ENCODE assay signal across 8 cellular contexts in genomic region chr10:34723746-34724145, GRCh38.
A peak's percentile ranks its signal among the peaks of the same experiment; 100 is the strongest.
DNase-seq lines count a peak whose midpoint lies in the region; ATAC-seq and TF ChIP-seq lines count a peak whose summit lies in the region.

No MANE protein-coding gene starts in this region.

- H3K79me1 ChIP-seq in trophoblast cell (ENCODE audit: low read length): no peaks in the 10 kb centered on the region

- H4K91ac ChIP-seq in trophoblast cell (ENCODE audit: low read depth, low read length): no peak overlapping the region

- H3K9me3 ChIP-seq in Panc1 (ENCODE audit: control insufficient read depth, insufficient read depth, low read depth, low read length) (no peaks in the 10 kb centered on the region), fibroblast of lung (ENCODE audit: control insufficient read depth, insufficient read depth, low read depth, low read length) (no peaks in the 10 kb centered on the region), trophoblast cell (ENCODE audit: insufficient read depth, low read depth, low read length) (no peaks in the 10 kb centered on the region)
- H3K9me3 ChIP-seq in CD8-positive, alpha-beta memory T cell (ENCODE audit: low read length): no peaks in the 10 kb centered on the region

- H3K4me3 ChIP-seq in GM06990 (replicated peaks; ENCODE audit: low read depth, low read length) (no peak overlapping the region), Panc1 (ENCODE audit: low read depth in 2 of 2, low read length in 2 of 2) (peak overlapping the region in 1 of 2 experiments; percentile 26; a peak in 2 of 4 replicates), fibroblast of lung (replicated peaks in 1 of 4; ENCODE audit: control extremely low read depth in 1 of 4, insufficient read depth in 1 of 4, low read depth in 3 of 4, low read length in 4 of 4) (peak overlapping the region in 2 of 4 experiments; percentile 8 to 30), trophoblast cell (ENCODE audit: low read depth, low read length) (no peak overlapping the region)
- H3K4me3 ChIP-seq in CD8-positive, alpha-beta memory T cell (ENCODE audit: low read length): no peak overlapping the region

- H3K36me3 Mint-ChIP-seq in CD8-positive, alpha-beta memory T cell: no peaks in the 10 kb centered on the region
- no peaks in the 10 kb centered on the region for H3K36me3 Mint-ChIP-seq in effector memory CD8-positive, alpha-beta T cell (ENCODE audit: insufficient read depth)

- no peak overlapping the region for H4K12ac ChIP-seq in trophoblast cell (ENCODE audit: low read depth, low read length)

- no peaks in the 10 kb centered on the region for H4K20me1 ChIP-seq in fibroblast of lung (ENCODE audit: control insufficient read depth, extremely low read depth, insufficient read depth, low read length)

- no peak overlapping the region for H3K4ac ChIP-seq in trophoblast cell (ENCODE audit: low read depth, low read length)

- no peaks in the 10 kb centered on the region for H3K4me1 Mint-ChIP-seq in CD8-positive, alpha-beta memory T cell
- no peaks in the 10 kb centered on the region for H3K4me1 Mint-ChIP-seq in effector memory CD8-positive, alpha-beta T cell (ENCODE audit: low read depth in 2 of 2)

- H3K27me3 ChIP-seq in GM06990 (replicated peaks; ENCODE audit: control insufficient read depth, insufficient read depth, low read length) (no peaks in the 10 kb centered on the region), Panc1 (ENCODE audit: control insufficient read depth, insufficient read depth, low read length) (no peaks in the 10 kb centered on the region), fibroblast of lung (ENCODE audit: control insufficient read depth, insufficient read depth, low read length) (no peaks in the 10 kb centered on the region), trophoblast cell (ENCODE audit: insufficient read depth, low read length) (no peaks in the 10 kb centered on the region)
- no peaks in the 10 kb centered on the region for H3K27me3 ChIP-seq in CD8-positive, alpha-beta memory T cell (ENCODE audit: insufficient read depth, low read length, poor library complexity, severe bottlenecking)

- no peak overlapping the region for H2BK12ac ChIP-seq in trophoblast cell (ENCODE audit: low read length)

- intact Hi-C loops in Panc1 (cut with micrococcal nuclease; ENCODE audit: unreplicated experiment): no loop called here

- H3K4me3 Mint-ChIP-seq in CD8-positive, alpha-beta memory T cell: no peak overlapping the region
- H3K4me3 Mint-ChIP-seq in effector memory CD8-positive, alpha-beta T cell: no peak overlapping the region

- no peaks in the 10 kb centered on the region for H3K9me3 Mint-ChIP-seq in CD8-positive, alpha-beta memory T cell
- H3K9me3 Mint-ChIP-seq in effector memory CD8-positive, alpha-beta T cell: no peaks in the 10 kb centered on the region

- H3K79me2 ChIP-seq in fibroblast of lung (ENCODE audit: control insufficient read depth, insufficient read depth, low read length): no peaks in the 10 kb centered on the region
- no peaks in the 10 kb centered on the region for H3K79me2 ChIP-seq in trophoblast cell (ENCODE audit: control insufficient read depth, insufficient read depth, low read length, poor library complexity)

- no peak overlapping the region for H3K9ac ChIP-seq in fibroblast of lung (ENCODE audit: insufficient read depth, low read length)
- H3K9ac ChIP-seq in trophoblast cell (ENCODE audit: low read length): no peak overlapping the region

- CTCF ChIA-PET in HEK293T (lab: Yijun Ruan, JAX) (interaction anchor here (0.6 to 1.2 kb wide), 7 partner anchors 9 to 271 kb away, joined by 3 to 10 read pairs (median 3); no protein-coding TSS in a partner anchor), Panc1 (lab: Charles Lee) (interaction anchor here (0.8 to 1.0 kb wide), 2 partner anchors 68 to 237 kb away, joined by 3 to 6 read pairs; no protein-coding TSS in a partner anchor)
- CTCF ChIA-PET in CD8-positive, alpha-beta memory T cell (lab: Charles Lee): no interaction called here

- peaks cover 0 to 4% of the 10 kb centered on the region in 2 donors for H3K27me3 Mint-ChIP-seq in CD8-positive, alpha-beta memory T cell
- H3K27me3 Mint-ChIP-seq in effector memory CD8-positive, alpha-beta T cell: no peaks in the 10 kb centered on the region

- no TSS peak for BruUV-seq in Panc1 (replicated peaks; lab: Mats Ljungman, UMichigan)

- H3K27ac Mint-ChIP-seq in CD8-positive, alpha-beta memory T cell: no peak overlapping the region
- no peak overlapping the region for H3K27ac Mint-ChIP-seq in effector memory CD8-positive, alpha-beta T cell

- peak; percentile 88 for ATAC-seq in Panc1
- ATAC-seq in effector memory CD8-positive, alpha-beta T cell (replicated peaks): no peak

- peak overlapping the region; percentile 93 for H3K4me2 ChIP-seq in fibroblast of lung (ENCODE audit: extremely low read depth, insufficient read depth, low read length)
- H3K4me2 ChIP-seq in trophoblast cell (ENCODE audit: low read length): no peak overlapping the region

- TF ChIP-seq CTCF in GM06990 (IDR thresholded peaks at IDR 0.05; ENCODE audit: insufficient read depth, low read length, poor library complexity, severe bottlenecking): peak; percentile 29
- TF ChIP-seq CTCF in Panc1 (IDR thresholded peaks at IDR 0.05): peak; percentile 67
- peak; percentile 66 to 76 for TF ChIP-seq CTCF in fibroblast of lung (conservative IDR thresholded peaks at IDR 0.05 in 1 of 2, IDR thresholded peaks at IDR 0.05 in 1 of 2; ENCODE audit: low read depth in 1 of 2, low read length in 2 of 2)

- H3K36me3 ChIP-seq in GM06990 (ENCODE audit: control insufficient read depth, insufficient read depth, low read length) (no peaks in the 10 kb centered on the region), Panc1 (ENCODE audit: control insufficient read depth, insufficient read depth, low read length) (no peaks in the 10 kb centered on the region), fibroblast of lung (ENCODE audit: control insufficient read depth, insufficient read depth, low read length) (no peaks in the 10 kb centered on the region), trophoblast cell (ENCODE audit: control insufficient read depth in 1 of 2, insufficient read depth in 2 of 2, low read length in 2 of 2) (no peaks in the 10 kb centered on the region)
- no peaks in the 10 kb centered on the region for H3K36me3 ChIP-seq in CD8-positive, alpha-beta memory T cell (ENCODE audit: insufficient read depth, low read length)

- no peak overlapping the region for H2BK5ac ChIP-seq in trophoblast cell (ENCODE audit: low read depth, low read length, poor library complexity)

- no peak overlapping the region for H3K14ac ChIP-seq in trophoblast cell (ENCODE audit: low read length)

- H2AFZ ChIP-seq in fibroblast of lung (ENCODE audit: low read length) (peak overlapping the region; percentile 48), trophoblast cell (ENCODE audit: insufficient read depth, low read length, poor library complexity) (no peak overlapping the region)

- DNase-seq in GM06990 (ENCODE audit: extremely low read depth, insufficient read length) (no peak), HEK293T (ENCODE audit: extremely low spot score) (peak; percentile 24), Panc1 (ENCODE audit: low read depth, low spot score) (no peak), fibroblast of lung (ENCODE audit: low read depth in 2 of 2) (peak; percentile 60 to 85), trophoblast cell (peak in 1 of 2 donors; percentile 40), NOMO-1 (lab: John Stamatoyannopoulos, UW; ENCODE audit: unreplicated experiment in 2 of 2) (no peak)
- no peak for DNase-seq in CD8-positive, alpha-beta memory T cell
- DNase-seq in effector memory CD8-positive, alpha-beta T cell: no peak

- H4K8ac ChIP-seq in trophoblast cell (ENCODE audit: low read depth, low read length): no peak overlapping the region

- no CpG with 5 or more reads among the region's 9 CpGs for WGBS in trophoblast cell (ENCODE audit: extremely low coverage, insufficient coverage, insufficient read length)

- peaks cover 16% of the 10 kb centered on the region for H3K4me1 ChIP-seq in Panc1 (ENCODE audit: control insufficient read depth, insufficient read depth, low read length)
- peaks cover 3% of the 10 kb centered on the region for H3K4me1 ChIP-seq in fibroblast of lung (ENCODE audit: control insufficient read depth, extremely low read depth, insufficient read depth, low read length)
- H3K4me1 ChIP-seq in trophoblast cell (ENCODE audit: control insufficient read depth in 1 of 2, insufficient read depth in 2 of 2, low read length in 2 of 2): peaks cover 3 to 9% of the 10 kb centered on the region in 2 experiments
- H3K4me1 ChIP-seq in CD8-positive, alpha-beta memory T cell (ENCODE audit: insufficient read depth, low read length): no peaks in the 10 kb centered on the region

- in situ Hi-C loops in Panc1 (cut with HindIII; ENCODE audit: low pct_unique_long_range_greater_than_20kb, low sequenced_read_pairs): no loop called here

- H2BK120ac ChIP-seq in trophoblast cell (ENCODE audit: insufficient read depth, low read length, poor library complexity): no peak overlapping the region

- H3K27ac ChIP-seq in Panc1 (ENCODE audit: low read length) (no peak overlapping the region), fibroblast of lung (ENCODE audit: insufficient read depth, low read length) (no peak overlapping the region), trophoblast cell (ENCODE audit: low read depth, low read length) (no peak overlapping the region)
- H3K27ac ChIP-seq in CD8-positive, alpha-beta memory T cell (ENCODE audit: low read depth, low read length): no peak overlapping the region

- POLR2A ChIA-PET in HEK293T (lab: Yijun Ruan, JAX): no interaction called here
- POLR2A ChIA-PET in Panc1 (lab: Charles Lee): no interaction called here
- POLR2A ChIA-PET in CD8-positive, alpha-beta memory T cell (lab: Charles Lee): no interaction called here

- H3K23ac ChIP-seq in trophoblast cell (ENCODE audit: low read length): no peak overlapping the region

- no peak overlapping the region for H2AK5ac ChIP-seq in trophoblast cell (ENCODE audit: low read length)

- H3K18ac ChIP-seq in trophoblast cell (ENCODE audit: low read length): peak overlapping the region; percentile 21

TF ChIP-seq in HEK293T, 16 proteins besides CTCF, POLR2A, EP300 and RAD21 (continues in another document):
- TF ChIP-seq TARDBP (IDR thresholded peaks at IDR 0.05): no peak
- no peak for TF ChIP-seq CTBP1 (IDR thresholded peaks at IDR 0.05; ENCODE audit: borderline replicate concordance)
- no peak for TF ChIP-seq BHLHE40 (IDR thresholded peaks at IDR 0.05; ENCODE audit: borderline replicate concordance)
- TF ChIP-seq ZNF384 (IDR thresholded peaks at IDR 0.05): no peak
- TF ChIP-seq SUZ12 (IDR thresholded peaks at IDR 0.05): no peak
- no peak for TF ChIP-seq FOXM1 (IDR thresholded peaks at IDR 0.05; ENCODE audit: borderline replicate concordance)
- no peak for TF ChIP-seq L3MBTL2 (conservative IDR thresholded peaks at IDR 0.05)
- TF ChIP-seq SP1 (IDR thresholded peaks at IDR 0.05): no peak
- TF ChIP-seq LEF1 (IDR thresholded peaks at IDR 0.05; ENCODE audit: borderline replicate concordance): no peak
- no peak for TF ChIP-seq FOXK2 (IDR thresholded peaks at IDR 0.05)
- TF ChIP-seq ELF4 (IDR thresholded peaks at IDR 0.05): no peak
- no peak for TF ChIP-seq ARNT (IDR thresholded peaks at IDR 0.05)
- no peak for TF ChIP-seq FOXA1 (IDR thresholded peaks at IDR 0.05)
- TF ChIP-seq HDGF (IDR thresholded peaks at IDR 0.05; ENCODE audit: borderline replicate concordance): no peak
- TF ChIP-seq NFRKB (IDR thresholded peaks at IDR 0.05): no peak

Comparison
In these comparisons a context has a peak if more than half of its experiments do, and no peak if none do; other contexts are left out.
1. DNase-seq: peak in HEK293T (single experiment) and fibroblast of lung (2 of 2); none in GM06990 (single experiment), Panc1 (single experiment), CD8-positive, alpha-beta memory T cell (0 of 5), effector memory CD8-positive, alpha-beta T cell (0 of 3) and NOMO-1 (0 of 2).
2. Peak in every context shown above with its lines, with median percentiles within 50 percentile points of each other: CTCF ChIP-seq.